In genomic region chr13:61685683-61686013, GRCh38 we compare ENCODE assay signal across 9 cellular contexts.
DNase-seq lines count a peak whose midpoint lies in the region; ATAC-seq and TF ChIP-seq lines count a peak whose summit lies in the region.
"Had no signal": no experiment of that assay in that cellular context is flagged by ENCODE, and none has a peak within 500 bp of the region (broad histone marks: within the 10 kb centered on the region; RNA-seq: fewer than 3 reads in every experiment).

No MANE protein-coding gene starts in this region.

- no peak overlapping the region for H3K9ac ChIP-seq in Loucy (ENCODE audit: low read depth, low read length, poor library complexity, severe bottlenecking)

- ATAC-seq in left lung (peak; percentile 61), HG02870 (IDR thresholded peaks at IDR 0.05; ENCODE audit: unreplicated experiment) (no peak), GM19463 (IDR thresholded peaks at IDR 0.05; ENCODE audit: unreplicated experiment) (no peak)
- no peak for ATAC-seq in stimulated activated naive CD8-positive, alpha-beta T cell treated with anti-CD3 and anti-CD28 coated beads, Interleukin-15, Interleukin-2, amounts not matched to agents 100 U/mL and 50 U/mL, for 24 hours

- no peaks in the 10 kb centered on the region for H3K36me3 Mint-ChIP-seq in activated T-cell treated with anti-CD3 and anti-CD28 coated beads, Interleukin-2, amount 50 U/mL, for 24 hours (ENCODE audit: low read depth)

- TF ChIP-seq CTCF in Loucy (conservative IDR thresholded peaks at IDR 0.05; ENCODE audit: low read length) (peak; percentile 63), WERI-Rb-1 (IDR thresholded peaks at IDR 0.05; ENCODE audit: low read depth, low read length) (peak; percentile 56), left lung (IDR thresholded peaks at IDR 0.05) (no peak)

- H3K36me3 ChIP-seq in Loucy (ENCODE audit: insufficient read depth, low read length), result no peaks in the 10 kb centered on the region
- H3K36me3 ChIP-seq in WERI-Rb-1, result no peaks in the 10 kb centered on the region
- no peaks in the 10 kb centered on the region for H3K36me3 ChIP-seq in left lung

- intact Hi-C loops in left lung (cut with DNase I), result no loop called here

- H3K4me1 Mint-ChIP-seq in activated T-cell treated with anti-CD3 and anti-CD28 coated beads, Interleukin-2, amount 50 U/mL, for 24 hours (ENCODE audit: low read depth), result no peaks in the 10 kb centered on the region

- no peaks in the 10 kb centered on the region for H3K4me1 ChIP-seq in Loucy (ENCODE audit: insufficient read depth, low read length, poor library complexity, severe bottlenecking)
- H3K4me1 ChIP-seq in left lung, result no peaks in the 10 kb centered on the region

- no peaks in the 10 kb centered on the region; the same call in 1 of the 2 replicates for H3K9me3 ChIP-seq in Loucy (ENCODE audit: insufficient read depth, low read depth, low read length)
- no peaks in the 10 kb centered on the region for H3K9me3 ChIP-seq in WERI-Rb-1 (ENCODE audit: severe bottlenecking)
- H3K9me3 ChIP-seq in left lung, result peaks cover 0 to 6% of the 10 kb centered on the region in 2 donors

- H3K27me3 Mint-ChIP-seq in activated T-cell treated with anti-CD3 and anti-CD28 coated beads, Interleukin-2, amount 50 U/mL, for 24 hours, result no peaks in the 10 kb centered on the region

- no peak overlapping the region for H3K27ac Mint-ChIP-seq in activated T-cell treated with anti-CD3 and anti-CD28 coated beads, Interleukin-2, amount 50 U/mL, for 24 hours

- no peak overlapping the region for H3K4me3 Mint-ChIP-seq in activated T-cell treated with anti-CD3 and anti-CD28 coated beads, Interleukin-2, amount 50 U/mL, for 24 hours

- H3K4me3 ChIP-seq in Loucy (ENCODE audit: low read length, poor library complexity, severe bottlenecking), result no peak overlapping the region
- H3K4me3 ChIP-seq in WERI-Rb-1 (ENCODE audit: low read depth, low read length), result no peak overlapping the region
- H3K4me3 ChIP-seq in left lung, result no peak overlapping the region

- H3K27ac ChIP-seq in WERI-Rb-1, result no peak overlapping the region
- no peak overlapping the region for H3K27ac ChIP-seq in left lung

- no peaks in the 10 kb centered on the region for H3K79me2 ChIP-seq in Loucy (ENCODE audit: insufficient read depth, low read length)

- H3K27me3 ChIP-seq in Loucy (ENCODE audit: insufficient read depth, low read length, poor library complexity, severe bottlenecking) (no peaks in the 10 kb centered on the region), WERI-Rb-1 (ENCODE audit: insufficient read depth, low read depth, severe bottlenecking) (no peaks in the 10 kb centered on the region), left lung (no peaks in the 10 kb centered on the region)

- peak; percentile 51 for DNase-seq in D341Med (ENCODE audit: low spot score)
- DNase-seq in WERI-Rb-1, result peak; percentile 20
- no peak for DNase-seq in left lung
- no peak for DNase-seq in stimulated activated naive CD8-positive, alpha-beta T cell treated with anti-CD3 and anti-CD28 coated beads, Interleukin-15, Interleukin-2, amounts not matched to agents 100 U/mL and 50 U/mL, for 24 hours
- no peak for DNase-seq in activated T-cell treated with anti-CD3 and anti-CD28 coated beads, Interleukin-2, amount 50 U/mL, for 24 hours
- DNase-seq: NCI-H187 had no signal

- H3K9me2 ChIP-seq in Loucy (replicated peaks; ENCODE audit: low read depth, low read length), result no peaks in the 10 kb centered on the region

- H4K20me1 ChIP-seq in Loucy (ENCODE audit: insufficient read depth, low read length, poor library complexity, severe bottlenecking), result no peaks in the 10 kb centered on the region

- no peaks in the 10 kb centered on the region for H3F3A ChIP-seq in Loucy (ENCODE audit: low read depth)

- H3K4me2 ChIP-seq in Loucy (ENCODE audit: low read depth, low read length, poor library complexity, severe bottlenecking), result no peak overlapping the region

- H3K9me3 Mint-ChIP-seq in activated T-cell treated with anti-CD3 and anti-CD28 coated beads, Interleukin-2, amount 50 U/mL, for 24 hours, result peaks cover 27% of the 10 kb centered on the region

- H2AFZ ChIP-seq in Loucy (ENCODE audit: low read length), result no peak overlapping the region

Comparison
In these comparisons a context has a peak if more than half of its experiments do, and no peak if none do; other contexts are left out.
1. DNase-seq: peak in D341Med (single experiment) and WERI-Rb-1 (single experiment); none in left lung (0 of 2), stimulated activated naive CD8-positive, alpha-beta T cell treated with anti-CD3 and anti-CD28 coated beads, Interleukin-15, Interleukin-2, amounts not matched to agents 100 U/mL and 50 U/mL, for 24 hours (single experiment) and activated T-cell treated with anti-CD3 and anti-CD28 coated beads, Interleukin-2, amount 50 U/mL, for 24 hours (single experiment).
2. CTCF ChIP-seq: peak in Loucy (single experiment) and WERI-Rb-1 (single experiment); none in left lung (0 of 2).